ENCODE assay signal across 1 cellular context in genomic region chr18:79975985-79976680, GRCh38.
TF ChIP-seq lines count a peak whose summit lies in the region.

No MANE protein-coding gene starts in this region.

TF ChIP-seq in liver, 16 proteins besides CTCF, POLR2A, EP300 and RAD21 (continued from another document):
- TF ChIP-seq NR2F2 (IDR thresholded peaks at IDR 0.05) (no peak), RXRA (IDR thresholded peaks at IDR 0.05) (peak; percentile 56 to 64), HNF4G (IDR thresholded peaks at IDR 0.05) (no peak), JUND (IDR thresholded peaks at IDR 0.05) (no peak), ZBTB33 (IDR thresholded peaks at IDR 0.05) (no peak), HNF4A (conservative IDR thresholded peaks at IDR 0.05) (peak; percentile 43), FOXA2 (IDR thresholded peaks at IDR 0.05) (no peak), TAF1 (conservative IDR thresholded peaks at IDR 0.05) (no peak), SP1 (IDR thresholded peaks at IDR 0.05) (no peak)
- TF ChIP-seq, protein P1, sequence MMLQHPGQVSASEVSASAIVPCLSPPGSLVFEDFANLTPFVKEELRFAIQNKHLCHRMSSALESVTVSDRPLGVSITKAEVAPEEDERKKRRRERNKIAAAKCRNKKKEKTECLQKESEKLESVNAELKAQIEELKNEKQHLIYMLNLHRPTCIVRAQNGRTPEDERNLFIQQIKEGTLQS (IDR thresholded peaks at IDR 0.05), result no peak
- TF ChIP-seq, protein P2, sequence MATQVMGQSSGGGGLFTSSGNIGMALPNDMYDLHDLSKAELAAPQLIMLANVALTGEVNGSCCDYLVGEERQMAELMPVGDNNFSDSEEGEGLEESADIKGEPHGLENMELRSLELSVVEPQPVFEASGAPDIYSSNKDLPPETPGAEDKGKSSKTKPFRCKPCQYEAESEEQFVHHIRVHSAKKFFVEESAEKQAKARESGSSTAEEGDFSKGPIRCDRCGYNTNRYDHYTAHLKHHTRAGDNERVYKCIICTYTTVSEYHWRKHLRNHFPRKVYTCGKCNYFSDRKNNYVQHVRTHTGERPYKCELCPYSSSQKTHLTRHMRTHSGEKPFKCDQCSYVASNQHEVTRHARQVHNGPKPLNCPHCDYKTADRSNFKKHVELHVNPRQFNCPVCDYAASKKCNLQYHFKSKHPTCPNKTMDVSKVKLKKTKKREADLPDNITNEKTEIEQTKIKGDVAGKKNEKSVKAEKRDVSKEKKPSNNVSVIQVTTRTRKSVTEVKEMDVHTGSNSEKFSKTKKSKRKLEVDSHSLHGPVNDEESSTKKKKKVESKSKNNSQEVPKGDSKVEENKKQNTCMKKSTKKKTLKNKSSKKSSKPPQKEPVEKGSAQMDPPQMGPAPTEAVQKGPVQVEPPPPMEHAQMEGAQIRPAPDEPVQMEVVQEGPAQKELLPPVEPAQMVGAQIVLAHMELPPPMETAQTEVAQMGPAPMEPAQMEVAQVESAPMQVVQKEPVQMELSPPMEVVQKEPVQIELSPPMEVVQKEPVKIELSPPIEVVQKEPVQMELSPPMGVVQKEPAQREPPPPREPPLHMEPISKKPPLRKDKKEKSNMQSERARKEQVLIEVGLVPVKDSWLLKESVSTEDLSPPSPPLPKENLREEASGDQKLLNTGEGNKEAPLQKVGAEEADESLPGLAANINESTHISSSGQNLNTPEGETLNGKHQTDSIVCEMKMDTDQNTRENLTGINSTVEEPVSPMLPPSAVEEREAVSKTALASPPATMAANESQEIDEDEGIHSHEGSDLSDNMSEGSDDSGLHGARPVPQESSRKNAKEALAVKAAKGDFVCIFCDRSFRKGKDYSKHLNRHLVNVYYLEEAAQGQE (IDR thresholded peaks at IDR 0.05), result no peak
